In genomic region chr12:102573237-102573636, GRCh38 we compare ENCODE assay signal across 19 cellular contexts.
DNase-seq lines count a peak whose midpoint lies in the region; FAIRE-seq and TF ChIP-seq lines count a peak whose summit lies in the region.
"Had no signal": no experiment of that assay in that cellular context is flagged by ENCODE, and none has a peak within 500 bp of the region (broad histone marks: within the 10 kb centered on the region; RNA-seq: fewer than 3 reads in every experiment).

No MANE protein-coding gene starts in this region.

- intact Hi-C loops in prostate gland (cut with DNase I) = no loop called here

- no peak for TF ChIP-seq CTCF in astrocyte (IDR thresholded peaks at IDR 0.05; ENCODE audit: insufficient read depth, low read depth, low read length)
- no peak for TF ChIP-seq CTCF in BE2C (IDR thresholded peaks at IDR 0.05; ENCODE audit: low read depth, low read length)
- no peak for TF ChIP-seq CTCF in prostate gland (IDR thresholded peaks at IDR 0.05)

- DNase-seq in EH (ENCODE audit: low read depth) (peak; percentile 46), astrocyte (ENCODE audit: low read depth) (peak; percentile 2), kidney glomerular epithelial cell (lab: John Stamatoyannopoulos, UW) (peak; percentile 30), H54 (ENCODE audit: insufficient read length, low spot score) (no peak), BE2C (no peak), prostate gland (ENCODE audit: low spot score) (no peak)
- DNase-seq: C1 segment of cervical spinal cord; CD4-positive, CD25-positive, alpha-beta regulatory T cell; CD8-positive, alpha-beta memory T cell; COR-L47; DMS 273 treated with DMSO at 0.1 percent for 48 hours; DMS53; DND-41; GDM1; GOT3; H9 had no signal

- H3K36me3 ChIP-seq in astrocyte (ENCODE audit: insufficient read depth, low read length) (no peaks in the 10 kb centered on the region), BE2C (no peaks in the 10 kb centered on the region), prostate gland (no peaks in the 10 kb centered on the region)

- H3K9me3 Mint-ChIP-seq in astrocyte (ENCODE audit: unreplicated experiment) = no peaks in the 10 kb centered on the region
- H3K9me3 Mint-ChIP-seq: H9 had no signal

- no peak overlapping the region for H3K4me3 ChIP-seq in astrocyte (ENCODE audit: insufficient read depth, low read depth, low read length)
- no peak overlapping the region for H3K4me3 ChIP-seq in BE2C (ENCODE audit: low read depth, low read length)
- H3K4me3 ChIP-seq in prostate gland = no peak overlapping the region

- no peaks in the 10 kb centered on the region for H3K79me2 ChIP-seq in astrocyte (ENCODE audit: insufficient read depth, low read length)

- no peaks in the 10 kb centered on the region for H3K36me3 Mint-ChIP-seq in astrocyte (ENCODE audit: low read depth, unreplicated experiment)
- H3K36me3 Mint-ChIP-seq: CD4-positive, CD25-positive, alpha-beta regulatory T cell; CD8-positive, alpha-beta memory T cell had no signal

- no peak for TF ChIP-seq POLR2A in H54 (IDR thresholded peaks at IDR 0.05; ENCODE audit: low read depth, low read length)
- TF ChIP-seq POLR2A in prostate gland (IDR thresholded peaks at IDR 0.05) = no peak

- H3K4me1 Mint-ChIP-seq in astrocyte (ENCODE audit: low read depth, unreplicated experiment) = peaks cover 38% of the 10 kb centered on the region
- H3K4me1 Mint-ChIP-seq: B cell; CD4-positive, CD25-positive, alpha-beta regulatory T cell; CD8-positive, alpha-beta memory T cell; H9 had no signal

- H3K27ac ChIP-seq in astrocyte (ENCODE audit: low read depth, low read length) (no peak overlapping the region), prostate gland (no peak overlapping the region)

- no peaks in the 10 kb centered on the region for H4K20me1 ChIP-seq in astrocyte (ENCODE audit: insufficient read depth, low read length)

- H2AFZ ChIP-seq in astrocyte (ENCODE audit: low read depth, low read length) = no peak overlapping the region

- no peak for FAIRE-seq in astrocyte (lab: Jason Lieb, UNC)
- FAIRE-seq in H54 (lab: Jason Lieb, UNC) = no peak
- FAIRE-seq: GM12892, GM18507 had no signal

- peak overlapping the region; percentile 9 for H3K4me3 Mint-ChIP-seq in astrocyte (ENCODE audit: unreplicated experiment)
- H3K4me3 Mint-ChIP-seq: B cell; CD4-positive, CD25-positive, alpha-beta regulatory T cell; CD8-positive, alpha-beta memory T cell; H9 had no signal

- no peaks in the 10 kb centered on the region for H3K4me1 ChIP-seq in astrocyte (ENCODE audit: insufficient read depth, low read length)
- H3K4me1 ChIP-seq in BE2C = no peaks in the 10 kb centered on the region
- no peaks in the 10 kb centered on the region for H3K4me1 ChIP-seq in prostate gland (replicated peaks)

- no peak overlapping the region for H3K4me2 ChIP-seq in astrocyte (ENCODE audit: low read length)

- 88% methylated on average over 1 of the region's 1 CpG for WGBS in prostate gland

- peak overlapping the region; percentile 85 for H3K27ac Mint-ChIP-seq in astrocyte (ENCODE audit: unreplicated experiment)
- H3K27ac Mint-ChIP-seq: B cell; CD4-positive, CD25-positive, alpha-beta regulatory T cell; CD8-positive, alpha-beta memory T cell; H9 had no signal

- H3K27me3 Mint-ChIP-seq in astrocyte (ENCODE audit: low read depth, unreplicated experiment) = no peaks in the 10 kb centered on the region
- H3K27me3 Mint-ChIP-seq: CD4-positive, CD25-positive, alpha-beta regulatory T cell had no signal

- H3K9ac ChIP-seq in astrocyte (ENCODE audit: low read length) = no peak overlapping the region

- no peaks in the 10 kb centered on the region for H3K9me3 ChIP-seq in astrocyte (ENCODE audit: insufficient read depth, low read depth, low read length)
- no peaks in the 10 kb centered on the region for H3K9me3 ChIP-seq in BE2C
- no peaks in the 10 kb centered on the region for H3K9me3 ChIP-seq in prostate gland

- H3K27me3 ChIP-seq in astrocyte (ENCODE audit: insufficient read depth, low read length) (no peaks in the 10 kb centered on the region), BE2C (no peaks in the 10 kb centered on the region), prostate gland (replicated peaks; ENCODE audit: insufficient read depth) (no peaks in the 10 kb centered on the region)

Comparison
In these comparisons a context has a peak if more than half of its experiments do, and no peak if none do; other contexts are left out.
1. DNase-seq: peak in EH (single experiment), astrocyte (single experiment) and kidney glomerular epithelial cell (single experiment); none in H54 (single experiment), BE2C (single experiment) and prostate gland (single experiment).